Comparison of ENCODE assay signal across 1 cellular context in the genomic region with DNA sequence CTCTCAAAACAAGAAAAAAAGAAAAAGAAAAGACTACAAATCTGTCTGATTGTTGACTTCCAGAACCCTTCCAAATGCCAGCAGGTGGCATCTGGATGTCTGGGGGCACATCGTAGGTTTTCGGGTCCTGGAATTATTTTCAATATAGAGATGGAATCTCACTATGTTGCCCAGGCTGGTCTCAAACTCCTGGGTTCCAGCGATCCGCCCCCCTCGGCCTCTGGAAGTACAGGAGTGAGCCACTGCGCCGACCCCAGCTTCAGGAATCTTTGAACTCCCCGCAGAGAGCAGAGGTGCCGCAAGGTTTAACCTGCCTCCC.
TF ChIP-seq lines count a peak whose summit lies in the region.

No MANE protein-coding gene starts in this region.

TF ChIP-seq in SK-N-SH, 30 proteins besides CTCF, POLR2A, EP300 and RAD21 (continued from another document):
- TF ChIP-seq, protein P1, sequence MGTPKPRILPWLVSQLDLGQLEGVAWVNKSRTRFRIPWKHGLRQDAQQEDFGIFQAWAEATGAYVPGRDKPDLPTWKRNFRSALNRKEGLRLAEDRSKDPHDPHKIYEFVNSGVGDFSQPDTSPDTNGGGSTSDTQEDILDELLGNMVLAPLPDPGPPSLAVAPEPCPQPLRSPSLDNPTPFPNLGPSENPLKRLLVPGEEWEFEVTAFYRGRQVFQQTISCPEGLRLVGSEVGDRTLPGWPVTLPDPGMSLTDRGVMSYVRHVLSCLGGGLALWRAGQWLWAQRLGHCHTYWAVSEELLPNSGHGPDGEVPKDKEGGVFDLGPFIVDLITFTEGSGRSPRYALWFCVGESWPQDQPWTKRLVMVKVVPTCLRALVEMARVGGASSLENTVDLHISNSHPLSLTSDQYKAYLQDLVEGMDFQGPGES (IDR thresholded peaks at IDR 0.05; ENCODE audit: low read depth, low read length), result no peak
- no peak for TF ChIP-seq ELF1 (IDR thresholded peaks at IDR 0.05)
- no peak for TF ChIP-seq JUND (IDR thresholded peaks at IDR 0.05)
- no peak for TF ChIP-seq RFX5 (IDR thresholded peaks at IDR 0.05; ENCODE audit: low read length)
- TF ChIP-seq EZH2phosphoT487 (IDR thresholded peaks at IDR 0.05; ENCODE audit: borderline replicate concordance, low read depth), result no peak
- TF ChIP-seq SMC3 (IDR thresholded peaks at IDR 0.05; ENCODE audit: low read depth, low read length), result no peak
